16 cellular contexts compared by ENCODE assay signal in the genomic region with DNA sequence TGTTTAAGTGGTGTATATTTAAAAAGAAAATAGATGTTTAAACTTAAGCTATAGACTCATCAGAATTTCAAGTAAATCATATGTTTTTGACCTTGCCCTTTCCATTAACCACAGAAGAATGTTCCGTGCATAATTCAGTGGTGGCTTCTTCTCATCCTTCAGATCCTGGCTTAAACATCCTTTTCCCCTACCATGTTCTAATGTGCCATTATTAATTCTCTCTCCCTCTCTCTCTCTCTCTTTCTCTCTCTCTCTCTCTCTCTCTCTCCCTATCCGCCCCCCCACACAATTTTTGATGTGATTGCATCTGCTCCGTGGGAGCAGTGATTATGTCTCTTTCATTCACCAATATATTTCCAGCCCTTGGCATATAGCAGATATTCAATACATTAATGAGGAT.
A peak's percentile ranks its signal among the peaks of the same experiment; 100 is the strongest.
DNase-seq lines count a peak whose midpoint lies in the region; TF ChIP-seq lines count a peak whose summit lies in the region.
"Had no signal": no experiment of that assay in that cellular context is flagged by ENCODE, and none has a peak within 500 bp of the region (broad histone marks: within the 10 kb centered on the region; RNA-seq: fewer than 3 reads in every experiment).

No MANE protein-coding gene starts in this region.

- H3K9me2 ChIP-seq in PC-9 (ENCODE audit: insufficient read depth), result no peaks in the 10 kb centered on the region

- H3K4me3 ChIP-seq in HEK293 (ENCODE audit: low read depth, low read length) (no peak overlapping the region), PC-9 (peak overlapping the region; percentile 77), osteoblast (ENCODE audit: insufficient read depth, low read length) (no peak overlapping the region), ovary (no peak overlapping the region)
- H3K4me3 ChIP-seq: BLaER1 had no signal

- H3K9me3 ChIP-seq in HEK293 (ENCODE audit: control insufficient read depth, insufficient read depth, low read depth, low read length) (no peaks in the 10 kb centered on the region), PC-9 (ENCODE audit: insufficient read depth, low read depth) (peaks cover 5% of the 10 kb centered on the region; the same call in 1 of the 2 replicates), osteoblast (ENCODE audit: low read depth, low read length) (no peaks in the 10 kb centered on the region), ovary (no peaks in the 10 kb centered on the region)
- H3K9me3 ChIP-seq: BE2C had no signal

- TF ChIP-seq POLR2A in ovary (IDR thresholded peaks at IDR 0.05), result no peak

- H3F3A ChIP-seq in PC-9 (ENCODE audit: insufficient read depth, low read depth), result peaks cover 8% of the 10 kb centered on the region; the same call in 1 of the 2 replicates

- intact Hi-C loops in PC-9 (cut with micrococcal nuclease; ENCODE audit: unreplicated experiment) (no loop called here), ovary (cut with DNase I) (no loop called here)

- TF ChIP-seq CTCF in HEK293 (tag by site-specific recombination; IDR thresholded peaks at IDR 0.05), result no peak
- TF ChIP-seq CTCF in PC-9 (conservative IDR thresholded peaks at IDR 0.05), result no peak
- no peak for TF ChIP-seq CTCF in osteoblast (IDR thresholded peaks at IDR 0.05; ENCODE audit: extremely low read depth, low read depth, low read length)
- TF ChIP-seq CTCF in ovary (IDR thresholded peaks at IDR 0.05), result no peak

- H3K27ac ChIP-seq in HEK293 (ENCODE audit: extremely low read depth, low read depth, low read length) (no peak overlapping the region), PC-9 (no peak overlapping the region), osteoblast (ENCODE audit: low read depth, low read length) (no peak overlapping the region), ovary (no peak overlapping the region)
- H3K27ac ChIP-seq: BLaER1 had no signal

- H3K36me3 ChIP-seq in HEK293 (ENCODE audit: control insufficient read depth in 2 of 2, insufficient read depth in 1 of 2, low read length in 2 of 2) (no peaks in the 10 kb centered on the region), PC-9 (ENCODE audit: low read depth) (no peaks in the 10 kb centered on the region), osteoblast (ENCODE audit: insufficient read depth, low read length) (no peaks in the 10 kb centered on the region), ovary (no peaks in the 10 kb centered on the region)
- H3K36me3 ChIP-seq: BE2C, BLaER1 had no signal

- 63 to 75% (median 68%) methylated on average over 3 of the region's 3 CpGs for WGBS in ovary, 3 donors

- POLR2A ChIA-PET in HEK293 (lab: Yijun Ruan, JAX) (no interaction called here), PC-9 (lab: Charles Lee; ENCODE audit: unreplicated experiment) (no interaction called here)

- H3K4me2 ChIP-seq in PC-9 (peak overlapping the region; percentile 85), osteoblast (ENCODE audit: insufficient read depth, low read length) (no peak overlapping the region)
- H3K4me2 ChIP-seq: BLaER1 had no signal

- H3K4me1 ChIP-seq in HEK293 (ENCODE audit: control insufficient read depth, insufficient read depth, low read length) (no peaks in the 10 kb centered on the region), PC-9 (replicated peaks; ENCODE audit: insufficient read depth) (peaks cover 6% of the 10 kb centered on the region), osteoblast (ENCODE audit: insufficient read depth, low read length) (peaks cover 4% of the 10 kb centered on the region), ovary (ENCODE audit: insufficient read depth) (no peaks in the 10 kb centered on the region)
- H3K4me1 ChIP-seq: BLaER1 had no signal

- DNase-seq in PC-9, result no peak
- peak; percentile 71 for DNase-seq in osteoblast (ENCODE audit: insufficient read length, low spot score, missing footprints)
- DNase-seq in ovary, result no peak
- no peak for DNase-seq in occipital lobe (lab: John Stamatoyannopoulos, UW)
- DNase-seq: 8988T; ACHN; BE2C; C1 segment of cervical spinal cord; CD4-positive, alpha-beta memory T cell; CD4-positive, CD25-positive, alpha-beta regulatory T cell; CD8-positive, alpha-beta memory T cell; COR-L47; DMS79 treated with DMSO at 0.1 percent for 48 hours; GF-D8 had no signal

- TF ChIP-seq EP300 in ovary (IDR thresholded peaks at IDR 0.05), result no peak

- CTCF ChIA-PET in HEK293 (lab: Yijun Ruan, JAX) (no interaction called here), PC-9 (lab: Charles Lee) (no interaction called here)

- H2AFZ ChIP-seq in PC-9 (0 out of 2 replicates have a peak overlapping the region, but pooled peaks have one; percentile 82), osteoblast (ENCODE audit: low read length) (no peak overlapping the region)

- BruUV-seq in PC-9 (replicated peaks; lab: Mats Ljungman, UMichigan), result no TSS peak

- H3K27me3 ChIP-seq in PC-9 (ENCODE audit: insufficient read depth, low read depth), result no peaks in the 10 kb centered on the region
- H3K27me3 ChIP-seq in osteoblast (ENCODE audit: insufficient read depth, low read length), result no peaks in the 10 kb centered on the region
- no peaks in the 10 kb centered on the region for H3K27me3 ChIP-seq in ovary
- H3K27me3 ChIP-seq: BE2C, BLaER1 had no signal

- H4K20me1 ChIP-seq in PC-9 (ENCODE audit: insufficient read depth), result no peaks in the 10 kb centered on the region
- H4K20me1 ChIP-seq in osteoblast (ENCODE audit: insufficient read depth, low read length), result no peaks in the 10 kb centered on the region
- H4K20me1 ChIP-seq: BLaER1 had no signal

- no peaks in the 10 kb centered on the region for H3K79me2 ChIP-seq in PC-9 (ENCODE audit: low read depth)
- no peaks in the 10 kb centered on the region for H3K79me2 ChIP-seq in osteoblast (ENCODE audit: insufficient read depth, low read length)

TF ChIP-seq in HEK293, 187 proteins besides CTCF, POLR2A, EP300 and RAD21:
- TF ChIP-seq SETDB1 (IDR thresholded peaks at IDR 0.05; ENCODE audit: insufficient read length, low read length), result no peak
- TF ChIP-seq ZNF596 (tag by site-specific recombination; IDR thresholded peaks at IDR 0.05), result peak; percentile 81
- TF ChIP-seq, protein P1, sequence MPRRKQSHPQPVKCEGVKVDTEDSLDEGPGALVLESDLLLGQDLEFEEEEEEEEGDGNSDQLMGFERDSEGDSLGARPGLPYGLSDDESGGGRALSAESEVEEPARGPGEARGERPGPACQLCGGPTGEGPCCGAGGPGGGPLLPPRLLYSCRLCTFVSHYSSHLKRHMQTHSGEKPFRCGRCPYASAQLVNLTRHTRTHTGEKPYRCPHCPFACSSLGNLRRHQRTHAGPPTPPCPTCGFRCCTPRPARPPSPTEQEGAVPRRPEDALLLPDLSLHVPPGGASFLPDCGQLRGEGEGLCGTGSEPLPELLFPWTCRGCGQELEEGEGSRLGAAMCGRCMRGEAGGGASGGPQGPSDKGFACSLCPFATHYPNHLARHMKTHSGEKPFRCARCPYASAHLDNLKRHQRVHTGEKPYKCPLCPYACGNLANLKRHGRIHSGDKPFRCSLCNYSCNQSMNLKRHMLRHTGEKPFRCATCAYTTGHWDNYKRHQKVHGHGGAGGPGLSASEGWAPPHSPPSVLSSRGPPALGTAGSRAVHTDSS (tag by site-specific recombination; IDR thresholded peaks at IDR 0.05), result no peak
- no peak for TF ChIP-seq KLF16 (tag by site-specific recombination; IDR thresholded peaks at IDR 0.05)
- no peak for TF ChIP-seq ZNF433 (tag by site-specific recombination; IDR thresholded peaks at IDR 0.05; ENCODE audit: low read depth)
- no peak for TF ChIP-seq PRDM1 (tag by site-specific recombination; IDR thresholded peaks at IDR 0.05)
- TF ChIP-seq, protein P2, sequence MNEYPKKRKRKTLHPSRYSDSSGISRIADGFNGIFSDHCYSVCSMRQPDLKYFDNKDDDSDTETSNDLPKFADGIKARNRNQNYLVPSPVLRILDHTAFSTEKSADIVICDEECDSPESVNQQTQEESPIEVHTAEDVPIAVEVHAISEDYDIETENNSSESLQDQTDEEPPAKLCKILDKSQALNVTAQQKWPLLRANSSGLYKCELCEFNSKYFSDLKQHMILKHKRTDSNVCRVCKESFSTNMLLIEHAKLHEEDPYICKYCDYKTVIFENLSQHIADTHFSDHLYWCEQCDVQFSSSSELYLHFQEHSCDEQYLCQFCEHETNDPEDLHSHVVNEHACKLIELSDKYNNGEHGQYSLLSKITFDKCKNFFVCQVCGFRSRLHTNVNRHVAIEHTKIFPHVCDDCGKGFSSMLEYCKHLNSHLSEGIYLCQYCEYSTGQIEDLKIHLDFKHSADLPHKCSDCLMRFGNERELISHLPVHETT (tag by site-specific recombination; IDR thresholded peaks at IDR 0.05), result no peak
- no peak for TF ChIP-seq SP7 (tag by site-specific recombination; IDR thresholded peaks at IDR 0.05)
